27 cellular contexts compared by ENCODE assay signal in genomic region chr12:15253990-15254389, GRCh38. TPM values are rescaled to one million over a fixed set of nuclear protein-coding genes. Genes with fewer than 3 reads are reported as not detected.
"Had no signal": no experiment of that assay in that cellular context is flagged by ENCODE, and none has a peak within 500 bp of the region (broad histone marks: within the 10 kb centered on the region; RNA-seq: fewer than 3 reads in every experiment).

No MANE protein-coding gene starts in this region.

- H3K4me3 ChIP-seq: coronary artery, gastrocnemius medialis, lower lobe of right lung, prostate gland, sigmoid colon, spleen, testis, tibial artery had no signal

- H3K4me1 ChIP-seq: parathyroid adenoma, prostate gland, sigmoid colon, spleen, testis, tibial artery had no signal

- H3K27me3 ChIP-seq: gastrocnemius medialis, sigmoid colon, testis, tibial artery had no signal

- H3K36me3 Mint-ChIP-seq: mesothelial cell of epicardium had no signal

- ATAC-seq: esophagus mucosa; gastrocnemius medialis; left ventricle myocardium superior; lower lobe of right lung; naive thymus-derived CD4-positive, alpha-beta T cell; right cardiac atrium; stimulated activated memory B cell treated with anti-CD40 and anti-IgM and Interleukin-4, amounts not matched to agents 10 μg/mL and 1 μg/mL and 100 μg/mL, for 72 hours; stimulated activated naive CD8-positive, alpha-beta T cell treated with anti-CD3 and anti-CD28 coated beads, Interleukin-15, Interleukin-2, amounts not matched to agents 100 U/mL and 50 U/mL, for 24 hours had no signal

- H2AFZ ChIP-seq: parathyroid adenoma had no signal

- H3K9me3 ChIP-seq: gastrocnemius medialis, lower lobe of right lung, prostate gland, sigmoid colon, testis, tibial artery had no signal

- H3K27ac Mint-ChIP-seq: mesothelial cell of epicardium; naive thymus-derived CD4-positive, alpha-beta T cell; nephron; stimulated activated memory B cell treated with anti-CD40 and anti-IgM and Interleukin-4, amounts not matched to agents 10 μg/mL and 1 μg/mL and 100 μg/mL, for 72 hours; type B pancreatic cell had no signal

- H3K36me3 ChIP-seq: gastrocnemius medialis, lower lobe of right lung, prostate gland, sigmoid colon, spleen, tibial artery had no signal

- H3K4me1 Mint-ChIP-seq: mesothelial cell of epicardium; naive thymus-derived CD4-positive, alpha-beta T cell; nephron; stimulated activated memory B cell treated with anti-CD40 and anti-IgM and Interleukin-4, amounts not matched to agents 10 μg/mL and 1 μg/mL and 100 μg/mL, for 72 hours had no signal

- H3K4me3 Mint-ChIP-seq: mesothelial cell of epicardium; naive thymus-derived CD4-positive, alpha-beta T cell; nephron; stimulated activated memory B cell treated with anti-CD40 and anti-IgM and Interleukin-4, amounts not matched to agents 10 μg/mL and 1 μg/mL and 100 μg/mL, for 72 hours; type B pancreatic cell had no signal

- H3K79me2 ChIP-seq: parathyroid adenoma had no signal

- H3K27ac ChIP-seq: coronary artery, epithelial cell of prostate, gastrocnemius medialis, lower lobe of right lung, parathyroid adenoma, prostate gland, sigmoid colon, spleen, testis, tibial artery had no signal

- H3K9ac ChIP-seq: parathyroid adenoma had no signal

- DNase-seq: dermis blood vessel endothelial cell; foreskin fibroblast; gastrocnemius medialis; head of caudate nucleus; left ventricle myocardium superior; lower lobe of right lung; naive thymus-derived CD4-positive, alpha-beta T cell; right cardiac atrium; sigmoid colon; spleen; stimulated activated CD4-positive, alpha-beta T cell treated with anti-CD3 and anti-CD28 coated beads, Interleukin-4, amount 100 ng/mL, for 4 hours; stimulated activated naive CD8-positive, alpha-beta T cell treated with anti-CD3 and anti-CD28 coated beads, Interleukin-15, Interleukin-2, amounts not matched to agents 100 U/mL and 50 U/mL, for 24 hours; substantia nigra; testis; tibial artery had no signal

- H3K9me3 Mint-ChIP-seq: type B pancreatic cell had no signal

RNA-seq across cellular contexts. Expression of gene RERG, which starts 32.8 kb away (rescaled TPM):
- total RNA-seq: glomerular endothelial cell, osteoblast had no signal
- polyA plus RNA-seq: keratinocyte; naive thymus-derived CD4-positive, alpha-beta T cell had no signal
